8 cellular contexts compared by ENCODE assay signal in the genomic region with DNA sequence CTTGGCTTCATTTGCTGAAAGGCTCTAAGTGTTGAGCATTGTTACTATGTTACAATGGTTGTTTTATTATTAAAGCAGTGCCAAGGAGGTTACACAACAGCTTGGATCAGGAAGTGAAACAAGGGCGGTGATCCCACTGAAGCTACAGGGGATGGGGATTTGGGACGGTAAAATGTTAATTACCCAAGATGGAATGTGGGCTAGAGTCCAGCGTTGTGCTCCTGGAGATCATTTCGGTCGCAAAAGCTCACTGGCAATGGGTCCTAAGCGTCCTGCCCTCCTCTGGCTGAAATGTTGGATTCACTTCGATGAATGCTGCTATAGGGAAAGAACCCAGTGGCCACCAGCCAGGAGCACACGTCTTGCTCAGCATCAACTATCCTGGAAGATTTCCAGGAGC. TPM values are rescaled to one million over a fixed set of nuclear protein-coding genes. Genes with fewer than 3 reads are reported as not detected.
DNase-seq lines count a peak whose midpoint lies in the region; ATAC-seq and TF ChIP-seq lines count a peak whose summit lies in the region.

No MANE protein-coding gene starts in this region.

- H3K9me3 Mint-ChIP-seq in activated CD4-positive, alpha-beta T cell treated with anti-CD3 and anti-CD28 coated beads, Interleukin-2, amount 10 ng/mL, durations not matched to agents 7 days and 5 days, result no peaks in the 10 kb centered on the region
- no peaks in the 10 kb centered on the region for H3K9me3 Mint-ChIP-seq in activated CD8-positive, alpha-beta T cell treated with anti-CD3 and anti-CD28 coated beads, Interleukin-2, amount 10 ng/mL, durations not matched to agents 7 days and 5 days (ENCODE audit: insufficient read depth)

- peaks cover 11 to 24% of the 10 kb centered on the region in 2 donors for H3K4me1 ChIP-seq in thoracic aorta (ENCODE audit: control insufficient read depth in 1 of 2, low read depth in 2 of 2)

- ATAC-seq in activated CD8-positive, alpha-beta T cell treated with anti-CD3 and anti-CD28 coated beads, Interleukin-2, amount 10 ng/mL, durations not matched to agents 7 days and 5 days, result no peak
- ATAC-seq in left colon (no peak), thoracic aorta (ENCODE audit: insufficient number of reproducible peaks, low FRiP score, low read depth) (no peak), HG03139 (IDR thresholded peaks at IDR 0.05; ENCODE audit: unreplicated experiment) (no peak), GM19023 (IDR thresholded peaks at IDR 0.05; ENCODE audit: unreplicated experiment) (no peak)

- DNase-seq in activated CD4-positive, alpha-beta T cell treated with anti-CD3 and anti-CD28 coated beads, Interleukin-2, amount 10 ng/mL, durations not matched to agents 7 days and 5 days, result no peak
- DNase-seq in activated CD4-positive, alpha-beta T cell treated with anti-CD3 and anti-CD28 coated beads, Interleukin-2, amount 50 U/mL, for 1 hour, result no peak
- no peak for DNase-seq in activated CD8-positive, alpha-beta T cell treated with anti-CD3 and anti-CD28 coated beads, Interleukin-2, amount 10 ng/mL, durations not matched to agents 7 days and 5 days
- peak; percentile 31 to 50 for DNase-seq in left colon
- DNase-seq in thoracic aorta (ENCODE audit: low spot score), result no peak
- no peak for DNase-seq in stimulated activated CD4-positive, alpha-beta T cell treated with anti-CD3 and anti-CD28 coated beads, Interleukin-1b, Interleukin-23, amount 100 ng/mL, for 48 hours

- peak overlapping the region in 1 of 2 donors; percentile 85 for H3K27ac ChIP-seq in thoracic aorta

- POLR2A ChIA-PET in activated CD4-positive, alpha-beta T cell treated with anti-CD3 and anti-CD28 coated beads, Interleukin-2, amount 10 ng/mL, durations not matched to agents 7 days and 5 days (lab: Charles Lee), result no interaction called here
- POLR2A ChIA-PET in activated CD8-positive, alpha-beta T cell treated with anti-CD3 and anti-CD28 coated beads, Interleukin-2, amount 10 ng/mL, durations not matched to agents 7 days and 5 days (lab: Charles Lee), result interaction anchor here (0.6 to 5.5 kb wide), 17 partner anchors 12 to 725 kb away, joined by 3 to 68 read pairs (median 7); partner anchors contain the start of genes ADSL, ATF4, RPS19BP1 and TNRC6B

- peak overlapping the region; percentile 8 for H3K4me3 Mint-ChIP-seq in activated CD4-positive, alpha-beta T cell treated with anti-CD3 and anti-CD28 coated beads, Interleukin-2, amount 10 ng/mL, durations not matched to agents 7 days and 5 days
- H3K4me3 Mint-ChIP-seq in activated CD8-positive, alpha-beta T cell treated with anti-CD3 and anti-CD28 coated beads, Interleukin-2, amount 10 ng/mL, durations not matched to agents 7 days and 5 days, result peak overlapping the region; percentile 89

- peaks cover 9% of the 10 kb centered on the region for H3K27me3 Mint-ChIP-seq in activated CD4-positive, alpha-beta T cell treated with anti-CD3 and anti-CD28 coated beads, Interleukin-2, amount 10 ng/mL, durations not matched to agents 7 days and 5 days
- H3K27me3 Mint-ChIP-seq in activated CD8-positive, alpha-beta T cell treated with anti-CD3 and anti-CD28 coated beads, Interleukin-2, amount 10 ng/mL, durations not matched to agents 7 days and 5 days (ENCODE audit: low read depth), result peaks cover 8% of the 10 kb centered on the region

- CTCF ChIA-PET in activated CD4-positive, alpha-beta T cell treated with anti-CD3 and anti-CD28 coated beads, Interleukin-2, amount 10 ng/mL, durations not matched to agents 7 days and 5 days (lab: Charles Lee), result interaction anchor here (0.7 to 2.1 kb wide), 3 partner anchors 13 to 508 kb away, joined by 3 to 10 read pairs (median 4); no protein-coding TSS in a partner anchor
- CTCF ChIA-PET in activated CD8-positive, alpha-beta T cell treated with anti-CD3 and anti-CD28 coated beads, Interleukin-2, amount 10 ng/mL, durations not matched to agents 7 days and 5 days (lab: Charles Lee), result interaction anchor here (1.1 to 2.5 kb wide), 6 partner anchors 18 to 513 kb away, joined by 3 to 38 read pairs (median 14); partner anchors contain the start of gene RPS19BP1

- H3K36me3 ChIP-seq in thoracic aorta, result no peaks in the 10 kb centered on the region

- no peaks in the 10 kb centered on the region for H3K9me3 ChIP-seq in thoracic aorta

- intact Hi-C loops in left colon (cut with DNase I, micrococcal nuclease), result loop anchor here in 1 of 2 donors (5.0 kb wide), 1 partner anchor 304 kb away; the partner anchor contains the start of gene ADSL

- H3K27ac Mint-ChIP-seq in activated CD4-positive, alpha-beta T cell treated with anti-CD3 and anti-CD28 coated beads, Interleukin-2, amount 10 ng/mL, durations not matched to agents 7 days and 5 days, result peak overlapping the region; percentile 98
- H3K27ac Mint-ChIP-seq in activated CD8-positive, alpha-beta T cell treated with anti-CD3 and anti-CD28 coated beads, Interleukin-2, amount 10 ng/mL, durations not matched to agents 7 days and 5 days, result peak overlapping the region; percentile 99

- H3K4me3 ChIP-seq in thoracic aorta, result peak overlapping the region; percentile 72

- H3K27me3 ChIP-seq in thoracic aorta (replicated peaks; ENCODE audit: insufficient read depth), result no peaks in the 10 kb centered on the region

- peaks cover 3% of the 10 kb centered on the region for H3K36me3 Mint-ChIP-seq in activated CD4-positive, alpha-beta T cell treated with anti-CD3 and anti-CD28 coated beads, Interleukin-2, amount 10 ng/mL, durations not matched to agents 7 days and 5 days (ENCODE audit: low read depth)
- peaks cover 4% of the 10 kb centered on the region for H3K36me3 Mint-ChIP-seq in activated CD8-positive, alpha-beta T cell treated with anti-CD3 and anti-CD28 coated beads, Interleukin-2, amount 10 ng/mL, durations not matched to agents 7 days and 5 days (ENCODE audit: low read depth)

- H3K4me1 Mint-ChIP-seq in activated CD4-positive, alpha-beta T cell treated with anti-CD3 and anti-CD28 coated beads, Interleukin-2, amount 10 ng/mL, durations not matched to agents 7 days and 5 days, result peaks cover 31% of the 10 kb centered on the region
- H3K4me1 Mint-ChIP-seq in activated CD8-positive, alpha-beta T cell treated with anti-CD3 and anti-CD28 coated beads, Interleukin-2, amount 10 ng/mL, durations not matched to agents 7 days and 5 days (ENCODE audit: low read depth), result peaks cover 47% of the 10 kb centered on the region

- no peak for TF ChIP-seq CTCF in thoracic aorta (IDR thresholded peaks at IDR 0.05)

RNA-seq across cellular contexts. Expression of gene FAM83F, which starts 48.3 kb away (rescaled TPM):
- total RNA-seq in activated CD4-positive, alpha-beta T cell treated with anti-CD3 and anti-CD28 coated beads, Interleukin-2, amount 10 ng/mL, durations not matched to agents 7 days and 5 days, result under 1 TPM; 0.04 to 0.05 TPM
- total RNA-seq in activated CD8-positive, alpha-beta T cell treated with anti-CD3 and anti-CD28 coated beads, Interleukin-2, amount 10 ng/mL, durations not matched to agents 7 days and 5 days, result under 1 TPM; 0.03 to 0.11 TPM
- total RNA-seq in left colon, result 10 to 100 TPM; 35.3 to 44.3 TPM
- total RNA-seq in thoracic aorta, result under 1 TPM; under 0.01 to 0.28 TPM

Comparison
In these comparisons a context has a peak if more than half of its experiments do, and no peak if none do; other contexts are left out.
1. DNase-seq: peak in left colon (2 of 2); none in activated CD4-positive, alpha-beta T cell treated with anti-CD3 and anti-CD28 coated beads, Interleukin-2, amount 10 ng/mL, durations not matched to agents 7 days and 5 days (single experiment), activated CD4-positive, alpha-beta T cell treated with anti-CD3 and anti-CD28 coated beads, Interleukin-2, amount 50 U/mL, for 1 hour (single experiment), activated CD8-positive, alpha-beta T cell treated with anti-CD3 and anti-CD28 coated beads, Interleukin-2, amount 10 ng/mL, durations not matched to agents 7 days and 5 days (single experiment), thoracic aorta (single experiment) and stimulated activated CD4-positive, alpha-beta T cell treated with anti-CD3 and anti-CD28 coated beads, Interleukin-1b, Interleukin-23, amount 100 ng/mL, for 48 hours (single experiment).
2. RNA of gene FAM83F, which starts 48.3 kb away (total RNA-seq): 35.3 to 44.3 TPM in left colon; under 0.01 to 0.28 TPM in thoracic aorta, 0.03 to 0.11 TPM in activated CD8-positive, alpha-beta T cell treated with anti-CD3 and anti-CD28 coated beads, Interleukin-2, amount 10 ng/mL, durations not matched to agents 7 days and 5 days and 0.04 to 0.05 TPM in activated CD4-positive, alpha-beta T cell treated with anti-CD3 and anti-CD28 coated beads, Interleukin-2, amount 10 ng/mL, durations not matched to agents 7 days and 5 days; every median in the first group is over 10 times any median in the second.